1 cellular context compared by ENCODE assay signal in the genomic region with DNA sequence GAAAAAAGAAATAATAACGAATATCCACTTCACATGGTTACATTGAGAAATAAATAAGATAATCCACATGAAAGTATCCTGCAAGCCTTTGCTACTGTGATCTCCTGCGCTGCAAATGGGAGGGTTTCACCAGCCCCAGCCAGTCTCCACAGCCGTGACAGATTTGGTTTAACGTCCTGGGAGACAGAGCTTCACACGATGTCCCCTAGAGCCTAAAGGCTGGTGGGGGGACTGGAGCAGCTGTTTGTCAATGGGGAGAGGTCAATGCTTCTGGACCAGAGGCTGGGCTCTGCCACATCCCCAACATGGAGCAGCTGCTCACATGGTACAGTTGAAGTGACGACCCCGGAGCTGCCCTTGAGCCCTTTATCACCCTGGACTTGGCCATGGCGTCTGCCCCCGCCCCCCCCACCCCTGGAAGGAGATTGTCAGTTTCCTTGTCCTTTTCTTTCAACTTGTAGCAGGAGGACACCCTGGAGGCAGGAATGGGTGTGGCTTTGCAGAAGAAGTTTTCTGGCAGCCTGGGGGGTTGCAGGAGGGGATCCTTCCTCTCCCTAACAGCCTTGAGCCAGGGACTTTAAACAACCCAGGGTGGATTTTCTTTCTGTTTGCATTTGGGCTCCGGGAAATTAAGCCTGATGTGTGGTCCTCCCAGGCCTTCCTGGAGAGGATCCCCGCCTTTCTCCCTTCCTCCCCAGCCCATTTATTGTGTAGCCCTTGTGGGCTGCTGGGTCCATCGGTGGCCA.
TF ChIP-seq lines count a peak whose summit lies in the region.

No MANE protein-coding gene starts in this region.

TF ChIP-seq in IMR-90, 13 proteins besides CTCF, POLR2A, EP300 and RAD21:
- TF ChIP-seq NFE2L2 (IDR thresholded peaks at IDR 0.05; ENCODE audit: low read depth, low read length) (no peak), MAZ (IDR thresholded peaks at IDR 0.05; ENCODE audit: borderline replicate concordance, low read depth, low read length) (no peak), SMC3 (IDR thresholded peaks at IDR 0.05; ENCODE audit: low read depth, low read length) (no peak), RFX5 (IDR thresholded peaks at IDR 0.05; ENCODE audit: low read depth, low read length) (no peak), RCOR1 (IDR thresholded peaks at IDR 0.05; ENCODE audit: insufficient replicate concordance, low read length) (no peak)
- TF ChIP-seq, protein P1, sequence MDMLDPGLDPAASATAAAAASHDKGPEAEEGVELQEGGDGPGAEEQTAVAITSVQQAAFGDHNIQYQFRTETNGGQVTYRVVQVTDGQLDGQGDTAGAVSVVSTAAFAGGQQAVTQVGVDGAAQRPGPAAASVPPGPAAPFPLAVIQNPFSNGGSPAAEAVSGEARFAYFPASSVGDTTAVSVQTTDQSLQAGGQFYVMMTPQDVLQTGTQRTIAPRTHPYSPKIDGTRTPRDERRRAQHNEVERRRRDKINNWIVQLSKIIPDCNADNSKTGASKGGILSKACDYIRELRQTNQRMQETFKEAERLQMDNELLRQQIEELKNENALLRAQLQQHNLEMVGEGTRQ (IDR thresholded peaks at IDR 0.05; ENCODE audit: low read depth, low read length) = no peak
